Comparison of ENCODE assay signal across 13 cellular contexts in the genomic region with DNA sequence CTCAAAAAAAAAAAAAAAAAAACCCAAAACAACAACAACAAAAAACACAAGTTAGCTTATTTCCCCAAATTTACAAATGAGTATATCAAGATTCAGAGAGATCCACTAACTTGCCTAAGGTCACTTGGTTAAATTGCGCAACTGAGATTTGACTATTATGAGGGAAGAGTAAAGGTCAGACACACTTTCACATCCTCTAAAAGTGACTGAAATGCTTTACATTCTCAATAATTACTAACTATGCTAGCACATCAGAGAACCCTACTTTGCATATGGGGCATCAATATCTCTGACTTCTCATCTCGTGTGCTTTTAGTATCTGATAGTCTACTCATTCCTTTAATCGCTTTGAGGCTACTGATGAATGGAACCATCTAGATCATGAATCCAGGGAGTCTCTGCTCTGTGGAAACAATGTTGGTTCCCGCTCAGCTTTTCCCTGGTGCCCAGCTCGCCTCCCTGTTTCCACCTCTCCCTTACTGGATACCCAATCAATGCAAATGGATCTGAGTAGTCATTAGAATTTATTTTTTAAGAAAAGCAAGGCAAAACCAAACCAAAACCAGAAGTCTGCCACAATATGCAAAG.
DNase-seq lines count a peak whose midpoint lies in the region; ATAC-seq, FAIRE-seq and TF ChIP-seq lines count a peak whose summit lies in the region.
"Had no signal": no experiment of that assay in that cellular context is flagged by ENCODE, and none has a peak within 500 bp of the region (broad histone marks: within the 10 kb centered on the region; RNA-seq: fewer than 3 reads in every experiment).

No MANE protein-coding gene starts in this region.

- no peaks in the 10 kb centered on the region for H3K36me3 Mint-ChIP-seq in osteocyte (ENCODE audit: unreplicated experiment)

- no peaks in the 10 kb centered on the region for H3K9me3 Mint-ChIP-seq in osteocyte (ENCODE audit: unreplicated experiment)

- no peak for TF ChIP-seq EP300 in H1 (IDR thresholded peaks at IDR 0.05; ENCODE audit: borderline replicate concordance in 1 of 2, low read depth in 2 of 2, low read length in 2 of 2)

- TF ChIP-seq CTCF in H1 (IDR thresholded peaks at IDR 0.05; ENCODE audit: control extremely low read depth in 1 of 3, insufficient read depth in 1 of 3, low read depth in 1 of 3, low read length in 3 of 3), result no peak
- TF ChIP-seq CTCF in osteocyte (IDR thresholded peaks at IDR 0.05), result no peak

- no peak overlapping the region for H4K8ac ChIP-seq in H1 (ENCODE audit: extremely low read depth, insufficient read depth, low read length)

- H3K4me3 ChIP-seq in H1 (ENCODE audit: extremely low read depth in 1 of 4, insufficient read depth in 2 of 4, low read depth in 3 of 4, low read length in 4 of 4), result no peak overlapping the region
- H3K4me3 ChIP-seq: heart right ventricle had no signal

- no peaks in the 10 kb centered on the region for H3K27me3 ChIP-seq in H1 (replicated peaks in 1 of 4; ENCODE audit: control insufficient read depth in 3 of 4, extremely low read depth in 1 of 4, insufficient read depth in 3 of 4, low read length in 3 of 4)
- H3K27me3 ChIP-seq: heart right ventricle had no signal

- ATAC-seq in GM18907 (IDR thresholded peaks at IDR 0.05; ENCODE audit: unreplicated experiment) (peak; percentile 98), GM21723 (IDR thresholded peaks at IDR 0.05; ENCODE audit: unreplicated experiment) (peak; percentile 97), HG03196 (IDR thresholded peaks at IDR 0.05; ENCODE audit: unreplicated experiment) (peak; percentile 90)
- ATAC-seq: heart right ventricle, WTC11 had no signal

- DNase-seq in H1 (ENCODE audit: low read depth in 1 of 2, low spot score in 2 of 2), result no peak
- no peak for DNase-seq in osteocyte (ENCODE audit: extremely low spot score, unreplicated experiment)
- no peak for DNase-seq in SHP77 (lab: John Stamatoyannopoulos, UW)
- no peak for DNase-seq in activated naive CD4-positive, alpha-beta T cell treated with anti-CD3 and anti-CD28 coated beads, Interleukin-2, amount 50 U/mL, for 16 hours
- DNase-seq in cerebellar cortex (ENCODE audit: low spot score), result no peak
- DNase-seq: H7, heart right ventricle, MM.1S had no signal

- H3K27me3 Mint-ChIP-seq in osteocyte (ENCODE audit: unreplicated experiment), result peaks cover 2% of the 10 kb centered on the region
- H3K27me3 Mint-ChIP-seq: activated naive CD4-positive, alpha-beta T cell treated with anti-CD3 and anti-CD28 coated beads, Interleukin-2, amount 50 U/mL, for 24 hours had no signal

- no peaks in the 10 kb centered on the region for H3K23me2 ChIP-seq in H1 (ENCODE audit: low read depth, low read length)

- no peak overlapping the region for H4K5ac ChIP-seq in H1 (ENCODE audit: insufficient read length, low read depth, low read length)

- no peak overlapping the region for H2BK12ac ChIP-seq in H1 (ENCODE audit: low read depth, low read length)

- H3K4me3 Mint-ChIP-seq in osteocyte (ENCODE audit: unreplicated experiment), result no peak overlapping the region
- H3K4me3 Mint-ChIP-seq: activated naive CD4-positive, alpha-beta T cell treated with anti-CD3 and anti-CD28 coated beads, Interleukin-2, amount 50 U/mL, for 24 hours; WTC11 had no signal

- H2AK5ac ChIP-seq in H1 (ENCODE audit: low read depth, low read length), result no peak overlapping the region

- POLR2A ChIA-PET in H1 (lab: Charles Lee; ENCODE audit: partially characterized antibody), result no interaction called here

- CTCF ChIA-PET in H1 (lab: Charles Lee; ENCODE audit: partially characterized antibody), result interaction anchor here (1.1 to 5.0 kb wide), 5 partner anchors 10 to 85 kb away, joined by 3 to 35 read pairs (median 3); no protein-coding TSS in a partner anchor

- H3K9me3 ChIP-seq in H1 (ENCODE audit: insufficient read depth in 2 of 2, low read depth in 1 of 2, low read length in 1 of 2), result no peaks in the 10 kb centered on the region

- no peaks in the 10 kb centered on the region for H3K4me1 ChIP-seq in H1 (replicated peaks in 1 of 4; ENCODE audit: control insufficient read depth in 3 of 4, insufficient read depth in 4 of 4, low read length in 3 of 4)
- H3K4me1 ChIP-seq: heart right ventricle had no signal

- no peak overlapping the region for H3K27ac Mint-ChIP-seq in osteocyte (ENCODE audit: unreplicated experiment)
- H3K27ac Mint-ChIP-seq: activated naive CD4-positive, alpha-beta T cell treated with anti-CD3 and anti-CD28 coated beads, Interleukin-2, amount 50 U/mL, for 24 hours; WTC11 had no signal

- FAIRE-seq in H1 (lab: Jason Lieb, UNC), result no peak

- no peak overlapping the region for H3K23ac ChIP-seq in H1 (ENCODE audit: insufficient read length)

- H2BK20ac ChIP-seq in H1 (ENCODE audit: low read length), result no peak overlapping the region

- H3K79me1 ChIP-seq in H1 (ENCODE audit: low read depth, low read length), result no peaks in the 10 kb centered on the region

- H3K18ac ChIP-seq in H1 (ENCODE audit: extremely low read depth, low read length), result no peak overlapping the region

- no peak overlapping the region for H2AFZ ChIP-seq in H1 (ENCODE audit: low read length)

- no peak overlapping the region for H3K56ac ChIP-seq in H1 (replicated peaks; ENCODE audit: insufficient read length, low read depth, low read length)

- 89% methylated on average over 5 of the region's 5 CpGs; no CpG with 5 or more reads in 1 of the 2 experiments for WGBS in H1 (ENCODE audit: extremely low coverage in 1 of 2, insufficient coverage in 1 of 2, insufficient read length in 1 of 2, insufficient replicate concordance in 2 of 2, low coverage in 1 of 2, low lambda C conversion rate in 2 of 2, missing lambda C conversion rate in 1 of 2), 2 experiments

- H3K27ac ChIP-seq in H1 (ENCODE audit: low read depth, low read length), result no peak overlapping the region
- H3K27ac ChIP-seq: heart right ventricle had no signal

- no peak overlapping the region for H3K9ac ChIP-seq in H1 (replicated peaks in 1 of 4; ENCODE audit: extremely low read depth in 1 of 4, low read depth in 3 of 4, low read length in 3 of 4)

- H3K14ac ChIP-seq in H1 (ENCODE audit: insufficient read length), result no peak overlapping the region

- TF ChIP-seq RAD21 in H1 (IDR thresholded peaks at IDR 0.05 in 1 of 2, conservative IDR thresholded peaks at IDR 0.05 in 1 of 2; ENCODE audit: low read depth in 2 of 2, low read length in 2 of 2), result no peak

- no peaks in the 10 kb centered on the region for H3K36me3 ChIP-seq in H1 (ENCODE audit: control insufficient read depth in 2 of 4, insufficient read depth in 4 of 4, low read length in 3 of 4)
- H3K36me3 ChIP-seq: heart right ventricle had no signal

- peaks cover 16% of the 10 kb centered on the region for H3K4me1 Mint-ChIP-seq in osteocyte (ENCODE audit: unreplicated experiment)
- H3K4me1 Mint-ChIP-seq: activated naive CD4-positive, alpha-beta T cell treated with anti-CD3 and anti-CD28 coated beads, Interleukin-2, amount 50 U/mL, for 24 hours; WTC11 had no signal

- no peaks in the 10 kb centered on the region for H4K20me1 ChIP-seq in H1 (replicated peaks in 1 of 2; ENCODE audit: control insufficient read depth in 1 of 2, insufficient read depth in 2 of 2, low read length in 2 of 2)

- no peak overlapping the region for H2BK5ac ChIP-seq in H1 (ENCODE audit: low read depth, low read length)

- no peak overlapping the region for H2BK15ac ChIP-seq in H1 (ENCODE audit: low read length)

- H3K79me2 ChIP-seq in H1 (ENCODE audit: control insufficient read depth in 1 of 2, insufficient read depth in 2 of 2, low read length in 2 of 2), result no peaks in the 10 kb centered on the region

- H3K4ac ChIP-seq in H1 (replicated peaks; ENCODE audit: insufficient read length, low read depth, low read length), result no peak overlapping the region

- H3K4me2 ChIP-seq in H1 (ENCODE audit: insufficient read depth in 1 of 2, low read depth in 2 of 2, low read length in 2 of 2), result no peak overlapping the region

- H2BK120ac ChIP-seq in H1 (replicated peaks; ENCODE audit: low read depth, low read length), result no peak overlapping the region

- no peak overlapping the region for H4K91ac ChIP-seq in H1 (replicated peaks; ENCODE audit: insufficient read length, low read length)

- TF ChIP-seq POLR2A in H1 (IDR thresholded peaks at IDR 0.05; ENCODE audit: control extremely low read depth in 1 of 2, low read depth in 2 of 2, low read length in 2 of 2), result no peak

TF ChIP-seq in H1, 55 proteins besides CTCF, POLR2A, EP300 and RAD21:
- TF ChIP-seq CBX5 (IDR thresholded peaks at IDR 0.05; ENCODE audit: low read depth, low read length), result no peak
- peak; percentile 46; the same call in 1 of the 2 replicates for TF ChIP-seq CEBPB (IDR thresholded peaks at IDR 0.05; ENCODE audit: low read depth, low read length)
